Comparison of ENCODE assay signal across 8 cellular contexts in the genomic region with DNA sequence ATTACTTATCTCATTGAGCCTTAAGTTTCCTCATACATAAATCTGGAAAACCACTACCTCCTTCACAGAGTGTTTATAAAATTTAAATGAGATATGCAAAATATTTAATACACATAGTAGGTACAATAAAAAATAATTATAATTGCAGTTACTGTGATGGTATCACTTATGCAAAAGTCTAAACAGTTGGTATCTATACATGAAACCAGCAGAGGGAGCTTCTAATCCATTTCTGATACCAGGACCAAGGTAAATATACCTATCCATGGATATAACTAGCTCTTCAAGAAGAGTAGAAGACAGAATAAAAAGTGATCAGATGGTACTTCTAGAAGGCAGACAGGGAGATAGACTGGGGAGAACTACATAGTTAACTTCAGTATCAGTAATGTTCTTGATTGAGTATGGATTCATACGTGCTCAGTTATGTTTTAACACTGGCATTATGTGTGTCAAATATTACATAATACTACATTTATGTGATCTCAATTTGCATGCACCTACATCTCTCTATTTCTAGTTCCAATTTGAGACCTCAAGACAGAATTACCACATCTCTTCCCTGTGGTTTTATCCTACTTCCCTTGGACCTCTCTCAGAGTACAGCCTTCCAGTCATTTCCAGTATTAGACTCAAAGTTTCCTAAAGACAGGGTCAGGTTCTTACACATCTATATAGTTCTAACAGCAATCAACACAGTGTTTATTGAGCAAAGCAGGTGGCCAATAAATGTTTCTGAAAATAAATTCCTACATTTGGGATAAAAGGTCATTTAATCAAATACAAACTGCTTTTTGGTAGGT. TPM values are rescaled to one million over a fixed set of nuclear protein-coding genes. Genes with fewer than 3 reads are reported as not detected.
DNase-seq lines count a peak whose midpoint lies in the region; ATAC-seq, FAIRE-seq and TF ChIP-seq lines count a peak whose summit lies in the region.

No MANE protein-coding gene starts in this region.

- H3K4me3 Mint-ChIP-seq in naive thymus-derived CD4-positive, alpha-beta T cell, result no peak overlapping the region
- H3K4me3 Mint-ChIP-seq in stimulated activated memory B cell treated with anti-CD40 and anti-IgM and Interleukin-4, amounts not matched to agents 10 μg/mL and 1 μg/mL and 100 μg/mL, for 72 hours, result no peak overlapping the region

- H4K20me1 ChIP-seq in K562 (replicated peaks; ENCODE audit: control insufficient read depth, insufficient read depth, low read length), result no peaks in the 10 kb centered on the region

- CTCF ChIA-PET in K562 (lab: Yijun Ruan, JAX; ENCODE audit: low intra/inter-chr PET ratio), result interaction anchor here (0.6 to 3.2 kb wide), 8 partner anchors 109 to 232 kb away, joined by 3 to 19 read pairs (median 6); no protein-coding TSS in a partner anchor
- CTCF ChIA-PET in naive thymus-derived CD4-positive, alpha-beta T cell (lab: Charles Lee), result interaction anchor here (0.6 to 4.0 kb wide), 22 partner anchors 14 to 297 kb away, joined by 3 to 40 read pairs (median 3); a partner anchor contains a TSS

- no peak overlapping the region for H3K4me2 ChIP-seq in K562 (ENCODE audit: insufficient read depth, low read length)

- TF ChIP-seq CTCF in cardiac muscle cell (IDR thresholded peaks at IDR 0.05; ENCODE audit: low read depth, low read length), result peak; percentile 40
- peak; percentile 24 to 70 (median 31); a peak in 3 of 6 replicates for TF ChIP-seq CTCF in K562 (IDR thresholded peaks at IDR 0.05 in 2 of 3, conservative IDR thresholded peaks at IDR 0.05 in 1 of 3; ENCODE audit: insufficient read depth in 2 of 3, low read depth in 1 of 3, low read length in 3 of 3)

- H3K79me2 ChIP-seq in K562 (ENCODE audit: control insufficient read depth, insufficient read depth, low read length), result no peaks in the 10 kb centered on the region

- H3K9me3 Mint-ChIP-seq in naive thymus-derived CD4-positive, alpha-beta T cell, result no peaks in the 10 kb centered on the region
- no peaks in the 10 kb centered on the region for H3K9me3 Mint-ChIP-seq in stimulated activated memory B cell treated with anti-CD40 and anti-IgM and Interleukin-4, amounts not matched to agents 10 μg/mL and 1 μg/mL and 100 μg/mL, for 72 hours

- H3K9me3 ChIP-seq in cardiac muscle cell (ENCODE audit: low read depth), result no peaks in the 10 kb centered on the region
- no peaks in the 10 kb centered on the region for H3K9me3 ChIP-seq in K562 (replicated peaks; ENCODE audit: control insufficient read depth, insufficient read depth, low read depth, low read length)
- H3K9me3 ChIP-seq in naive thymus-derived CD4-positive, alpha-beta T cell (ENCODE audit: control insufficient read depth in 2 of 3, low read length in 3 of 3), result no peaks in the 10 kb centered on the region
- no peaks in the 10 kb centered on the region for H3K9me3 ChIP-seq in aorta (ENCODE audit: control insufficient read depth, low read length)

- 100% methylated on average over 1 of the region's 1 CpG for WGBS in K562 (ENCODE audit: insufficient coverage, low coverage, missing lambda C conversion rate)
- 88 to 90% methylated on average over 1 of the region's 1 CpG for WGBS in aorta, 2 donors

- no peak for TF ChIP-seq POLR2A in K562 (conservative IDR thresholded peaks at IDR 0.05)

- no TSS peak for BruUV-seq in K562 (replicated peaks; lab: Mats Ljungman, UMichigan)

- H3K4me1 Mint-ChIP-seq in naive thymus-derived CD4-positive, alpha-beta T cell, result peaks cover 0 to 8% (median 0%) of the 10 kb centered on the region in 7 donors
- no peaks in the 10 kb centered on the region for H3K4me1 Mint-ChIP-seq in stimulated activated memory B cell treated with anti-CD40 and anti-IgM and Interleukin-4, amounts not matched to agents 10 μg/mL and 1 μg/mL and 100 μg/mL, for 72 hours

- no peaks in the 10 kb centered on the region for H3K27me3 ChIP-seq in cardiac muscle cell
- H3K27me3 ChIP-seq in K562 (ENCODE audit: control insufficient read depth in 2 of 2, insufficient read depth in 2 of 2, low read length in 2 of 2), result no peaks in the 10 kb centered on the region
- H3K27me3 ChIP-seq in naive thymus-derived CD4-positive, alpha-beta T cell (ENCODE audit: control insufficient read depth in 2 of 2, insufficient read depth in 2 of 2, low read length in 2 of 2), result no peaks in the 10 kb centered on the region
- no peaks in the 10 kb centered on the region for H3K27me3 ChIP-seq in aorta (ENCODE audit: control insufficient read depth in 1 of 2, insufficient read depth in 2 of 2, low read length in 1 of 2)

- H3K9ac ChIP-seq in K562 (ENCODE audit: insufficient read depth in 1 of 2, low read depth in 2 of 2, low read length in 2 of 2), result no peak overlapping the region

- in situ Hi-C loops in K562 (cut with MboI), result loop anchor here (10.0 to 25.0 kb wide), 2 partner anchors 197 to 656 kb away; a partner anchor contains a TSS

- peaks cover 11% of the 10 kb centered on the region for H3K36me3 ChIP-seq in cardiac muscle cell
- peaks cover 12% of the 10 kb centered on the region; the same call in 2 of the 3 replicates for H3K36me3 ChIP-seq in K562 (ENCODE audit: control insufficient read depth, insufficient read depth, low read length)
- peaks cover 0 to 4% (median 0%) of the 10 kb centered on the region in 3 experiments for H3K36me3 ChIP-seq in naive thymus-derived CD4-positive, alpha-beta T cell (ENCODE audit: control insufficient read depth in 2 of 3, insufficient read depth in 3 of 3, low read length in 3 of 3)
- peaks cover 5 to 8% of the 10 kb centered on the region in 2 donors for H3K36me3 ChIP-seq in aorta (ENCODE audit: control insufficient read depth in 1 of 2, insufficient read depth in 2 of 2, low read length in 1 of 2)

- ATAC-seq in left ventricle myocardium superior (no peak), K562 (peak; percentile 75; the same call in 2 of the 3 replicates), aorta (ENCODE audit: low FRiP score) (no peak), GM21447 (IDR thresholded peaks at IDR 0.05; ENCODE audit: unreplicated experiment) (no peak)
- peak; percentile 73 for ATAC-seq in naive thymus-derived CD4-positive, alpha-beta T cell
- no peak for ATAC-seq in stimulated activated memory B cell treated with anti-CD40 and anti-IgM and Interleukin-4, amounts not matched to agents 10 μg/mL and 1 μg/mL and 100 μg/mL, for 72 hours

- H3K4me3 ChIP-seq in cardiac muscle cell, result no peak overlapping the region
- no peak overlapping the region for H3K4me3 ChIP-seq in K562
- no peak overlapping the region for H3K4me3 ChIP-seq in naive thymus-derived CD4-positive, alpha-beta T cell (ENCODE audit: low read length)
- H3K4me3 ChIP-seq in aorta (ENCODE audit: low read length in 2 of 2), result no peak overlapping the region

- H3K36me3 Mint-ChIP-seq in naive thymus-derived CD4-positive, alpha-beta T cell, result peaks cover 0 to 7% (median 4%) of the 10 kb centered on the region in 5 donors
- peaks cover 27% of the 10 kb centered on the region for H3K36me3 Mint-ChIP-seq in stimulated activated memory B cell treated with anti-CD40 and anti-IgM and Interleukin-4, amounts not matched to agents 10 μg/mL and 1 μg/mL and 100 μg/mL, for 72 hours

- H3K27me3 Mint-ChIP-seq in naive thymus-derived CD4-positive, alpha-beta T cell, result no peaks in the 10 kb centered on the region
- H3K27me3 Mint-ChIP-seq in stimulated activated memory B cell treated with anti-CD40 and anti-IgM and Interleukin-4, amounts not matched to agents 10 μg/mL and 1 μg/mL and 100 μg/mL, for 72 hours, result no peaks in the 10 kb centered on the region

- no peaks in the 10 kb centered on the region for H3K4me1 ChIP-seq in cardiac muscle cell (ENCODE audit: low read depth)
- no peaks in the 10 kb centered on the region for H3K4me1 ChIP-seq in K562 (replicated peaks in 1 of 2; ENCODE audit: control insufficient read depth in 2 of 2, insufficient read depth in 2 of 2, low read length in 2 of 2)
- H3K4me1 ChIP-seq in naive thymus-derived CD4-positive, alpha-beta T cell (ENCODE audit: control insufficient read depth in 2 of 2, insufficient read depth in 2 of 2, low read length in 2 of 2), result no peaks in the 10 kb centered on the region
- H3K4me1 ChIP-seq in aorta (ENCODE audit: control insufficient read depth in 1 of 2, insufficient read depth in 2 of 2, low read length in 2 of 2), result no peaks in the 10 kb centered on the region

- DNase-seq in cardiac muscle cell (ENCODE audit: low read depth in 1 of 2, low spot score in 1 of 2) (peak; percentile 20 to 27), left ventricle myocardium superior (no peak), NAMALWA (ENCODE audit: low spot score) (peak; percentile 61), K562 (ENCODE audit: extremely low read depth in 1 of 4, low spot score in 3 of 4) (peak in 1 of 4 experiments; percentile 31), aorta (no peak)
- DNase-seq in naive thymus-derived CD4-positive, alpha-beta T cell, result peak in 6 of 9 donors; percentile 30 to 60 (median 44)

- peak overlapping the region in 2 of 9 donors; percentile 2 to 13 for H3K27ac Mint-ChIP-seq in naive thymus-derived CD4-positive, alpha-beta T cell
- no peak overlapping the region for H3K27ac Mint-ChIP-seq in stimulated activated memory B cell treated with anti-CD40 and anti-IgM and Interleukin-4, amounts not matched to agents 10 μg/mL and 1 μg/mL and 100 μg/mL, for 72 hours

- peak; percentile 6 for FAIRE-seq in K562 (lab: Jason Lieb, UNC)

- H2AFZ ChIP-seq in K562 (ENCODE audit: low read depth, low read length), result no peak overlapping the region

- POLR2A ChIA-PET in K562 (lab: Yijun Ruan, JAX), result interaction anchor here (0.5 to 1.9 kb wide), 3 partner anchors 13 to 1382 kb away, joined by 3 to 5 read pairs (median 3); a partner anchor contains a TSS
- POLR2A ChIA-PET in naive thymus-derived CD4-positive, alpha-beta T cell (lab: Charles Lee), result interaction anchor here (0.6 to 1.7 kb wide), 7 partner anchors 14 to 195 kb away, joined by 3 to 6 read pairs (median 4); a partner anchor contains a TSS

- H3K9me1 ChIP-seq in K562 (ENCODE audit: control insufficient read depth, insufficient read depth, low read length), result no peaks in the 10 kb centered on the region

- no peak for TF ChIP-seq EP300 in K562 (IDR thresholded peaks at IDR 0.05; ENCODE audit: low read length)

- intact Hi-C loops in left ventricle myocardium superior (cut with micrococcal nuclease) (loop anchor here (10.0 kb wide), 1 partner anchor 194 kb away; no protein-coding TSS in a partner anchor), K562 (cut with micrococcal nuclease) (loop anchor here (1.0 to 10.0 kb wide), 3 partner anchors 111 to 224 kb away; no protein-coding TSS in a partner anchor), aorta (cut with DNase I) (no loop called here)
- intact Hi-C loops in naive thymus-derived CD4-positive, alpha-beta T cell (cut with micrococcal nuclease), result loop anchor here (1.0 to 5.0 kb wide), 8 partner anchors 92 to 425 kb away; a partner anchor contains a TSS

- TF ChIP-seq RAD21 in K562 (CRISPR knock-in tag; conservative IDR thresholded peaks at IDR 0.05 in 1 of 2, IDR thresholded peaks at IDR 0.05 in 1 of 2), result peak; percentile 69 to 79

- H3K27ac ChIP-seq in cardiac muscle cell, result no peak overlapping the region
- H3K27ac ChIP-seq in K562 (ENCODE audit: extremely low read depth, low read depth, low read length), result no peak overlapping the region
- H3K27ac ChIP-seq in naive thymus-derived CD4-positive, alpha-beta T cell (ENCODE audit: low read depth, low read length), result no peak overlapping the region
- H3K27ac ChIP-seq in aorta (ENCODE audit: low read depth in 1 of 2, low read length in 2 of 2), result no peak overlapping the region

RNA-seq across cellular contexts. Expression of a gene that starts 13.7 kb away (rescaled TPM):
- 110 and 117 TPM in 2 replicates for total RNA-seq in cardiac muscle cell
- polyA plus RNA-seq in cardiac muscle cell, result 151 and 152 TPM in 2 replicates
- total RNA-seq in left ventricle myocardium superior, result 63.3 TPM
- total RNA-seq in K562 (2011; cell fraction: chromatin; rRNA removed; ENCODE audit: low replicate concordance), result 26.5 and 34.7 TPM in 2 replicates
- 17.3 and 20.5 TPM in 2 replicates for total RNA-seq in K562 (2011; cell fraction: nucleolus; rRNA removed)
- total RNA-seq in K562 (2011; cell fraction: nucleoplasm; rRNA removed), result 22.3 and 32.9 TPM in 2 replicates
- 60.0 and 78.1 TPM in 2 replicates for total RNA-seq in K562 (2014; rRNA removed)
- 51.8 and 53.1 TPM in 2 replicates for total RNA-seq in K562 (2014; rRNA removed; fragmentation: Illumina TruSeq; extraction: Trizol)
- total RNA-seq in K562 (2015; rRNA removed; fragmentation: Illumina TruSeq; extraction: Trizol), result 67.8 and 71.0 TPM in 2 replicates
- 43.5 and 46.7 TPM in 2 replicates for total RNA-seq in K562 (2021)
- 124 and 141 TPM in 2 replicates for polyA plus RNA-seq in K562 (2011; rRNA removed)
- 204 and 229 TPM in 2 replicates for polyA plus RNA-seq in K562 (2011; cell fraction: cytosol; rRNA removed)
- polyA plus RNA-seq in K562 (2011; cell fraction: nucleus; rRNA removed), result 54.0 and 64.0 TPM in 2 replicates
- polyA plus RNA-seq in K562 (2012), result 47.6 and 122 TPM in 2 replicates
- 138 and 169 TPM in 2 replicates for polyA plus RNA-seq in K562 (2014; fragmentation: Illumina TruSeq; extraction: Trizol)
- 10 to 100 TPM; 24.6 to 30.0 TPM for polyA plus RNA-seq in K562 (2014; fragmentation: Nextera tagmentation; extraction: Ambion mirVana)
- polyA plus RNA-seq in K562 (2014; rRNA removed), result 71.5 and 79.6 TPM in 2 replicates
- 73.2 and 73.6 TPM in 2 replicates for polyA minus RNA-seq in K562 (2011; rRNA and poly(A)+ RNA removed)
- polyA minus RNA-seq in K562 (2011; cell fraction: cytosol; rRNA and poly(A)+ RNA removed), result 57.9 and 64.6 TPM in 2 replicates
- 10.6 and 21.5 TPM in 2 replicates for polyA minus RNA-seq in K562 (2011; cell fraction: nucleus; rRNA and poly(A)+ RNA removed)
- total RNA-seq in naive thymus-derived CD4-positive, alpha-beta T cell, result 10 to 100 TPM; 16.8 to 46.3 (median 36.3) TPM
- 10 to 100 TPM; 40.8 to 61.4 TPM for polyA plus RNA-seq in naive thymus-derived CD4-positive, alpha-beta T cell
- 10 to 100 TPM; 37.2 to 40.3 TPM for total RNA-seq in aorta
- polyA plus RNA-seq in aorta, result 10 to 100 TPM; 46.0 to 53.2 TPM

RNA-seq across cellular contexts. Expression of a gene that starts 48.1 kb away (rescaled TPM):
- total RNA-seq in cardiac muscle cell (6.3 and 13.1 TPM in 2 replicates), left ventricle myocardium superior (18.5 TPM), K562 (2014; rRNA removed) (5.5 and 6.2 TPM in 2 replicates), K562 (2014; rRNA removed; fragmentation: Illumina TruSeq; extraction: Trizol) (12.6 and 15.1 TPM in 2 replicates), K562 (2015; rRNA removed; fragmentation: Illumina TruSeq; extraction: Trizol) (10.8 and 12.0 TPM in 2 replicates), K562 (2021) (7.2 and 8.4 TPM in 2 replicates), aorta (10 to 100 TPM; 22.4 to 25.2 TPM)
- polyA plus RNA-seq in cardiac muscle cell (9.4 and 18.6 TPM in 2 replicates), K562 (2011; rRNA removed) (7.8 and 11.9 TPM in 2 replicates), K562 (2014; fragmentation: Illumina TruSeq; extraction: Trizol) (8.7 and 9.6 TPM in 2 replicates), K562 (2014; fragmentation: Nextera tagmentation; extraction: Ambion mirVana) (1 to 10 TPM; 6.3 to 7.4 TPM), K562 (2014; rRNA removed) (4.7 and 8.0 TPM in 2 replicates), aorta (10 to 100 TPM; 11.4 to 18.7 TPM)
- 7.7 and 12.6 TPM in 2 replicates for total RNA-seq in K562 (2011; cell fraction: chromatin; rRNA removed; ENCODE audit: low replicate concordance)
- total RNA-seq in K562 (2011; cell fraction: nucleolus; rRNA removed), result 4.0 and 7.6 TPM in 2 replicates
- total RNA-seq in K562 (2011; cell fraction: nucleoplasm; rRNA removed), result 9.5 and 15.5 TPM in 2 replicates
- 3.6 and 5.7 TPM in 2 replicates for polyA plus RNA-seq in K562 (2011; cell fraction: cytosol; rRNA removed)
- polyA plus RNA-seq in K562 (2011; cell fraction: nucleus; rRNA removed), result 3.3 and 3.7 TPM in 2 replicates
- polyA plus RNA-seq in K562 (2012), result 7.3 and 10.7 TPM in 2 replicates
- 14.2 and 15.7 TPM in 2 replicates for polyA minus RNA-seq in K562 (2011; rRNA and poly(A)+ RNA removed)
- 2.7 and 3.8 TPM in 2 replicates for polyA minus RNA-seq in K562 (2011; cell fraction: cytosol; rRNA and poly(A)+ RNA removed)
- 3.5 and 8.9 TPM in 2 replicates for polyA minus RNA-seq in K562 (2011; cell fraction: nucleus; rRNA and poly(A)+ RNA removed)
- total RNA-seq in naive thymus-derived CD4-positive, alpha-beta T cell, result 10 to 100 TPM in 1 of 5 experiments, 1 to 10 TPM in 4; 3.6 to 19.8 (median 5.8) TPM
- polyA plus RNA-seq in naive thymus-derived CD4-positive, alpha-beta T cell, result 1 to 10 TPM; 3.8 to 4.2 TPM

RNA-seq across cellular contexts. Expression of a gene that starts 59.2 kb away (rescaled TPM):
- total RNA-seq in cardiac muscle cell (3.6 and 4.9 TPM in 2 replicates), left ventricle myocardium superior (10.3 TPM), K562 (2014; rRNA removed) (2.7 and 6.3 TPM in 2 replicates), K562 (2014; rRNA removed; fragmentation: Illumina TruSeq; extraction: Trizol) (1.9 and 3.2 TPM in 2 replicates), K562 (2015; rRNA removed; fragmentation: Illumina TruSeq; extraction: Trizol) (4.4 and 5.2 TPM in 2 replicates), K562 (2021) (4.7 and 6.3 TPM in 2 replicates), aorta (1 to 10 TPM; 1.8 to 6.6 TPM)
- polyA plus RNA-seq in cardiac muscle cell (4.0 and 6.1 TPM in 2 replicates), K562 (2011; rRNA removed) (3.4 and 3.6 TPM in 2 replicates), K562 (2014; fragmentation: Illumina TruSeq; extraction: Trizol) (1.6 TPM in 2 replicates), K562 (2014; fragmentation: Nextera tagmentation; extraction: Ambion mirVana) (1 to 10 TPM; 4.1 to 5.2 TPM), K562 (2014; rRNA removed) (1.1 and 1.9 TPM in 2 replicates), aorta (under 1 TPM in 1 of 2 donors, not detected in 1; 0.95 TPM)
- total RNA-seq in K562 (2011; cell fraction: chromatin; rRNA removed; ENCODE audit: low replicate concordance), result 3.2 and 9.1 TPM in 2 replicates
- total RNA-seq in K562 (2011; cell fraction: nucleolus; rRNA removed), result 2.3 and 2.5 TPM in 2 replicates
- total RNA-seq in K562 (2011; cell fraction: nucleoplasm; rRNA removed), result 4.2 and 6.8 TPM in 2 replicates
- 0.70 and 1.7 TPM in 2 replicates for polyA plus RNA-seq in K562 (2011; cell fraction: cytosol; rRNA removed)
- 1.4 and 1.7 TPM in 2 replicates for polyA plus RNA-seq in K562 (2011; cell fraction: nucleus; rRNA removed)
- 2.4 and 4.3 TPM in 2 replicates for polyA plus RNA-seq in K562 (2012)
- polyA minus RNA-seq in K562 (2011; rRNA and poly(A)+ RNA removed), result 0.81 and 1.2 TPM in 2 replicates
- not detected in 2 replicates for polyA minus RNA-seq in K562 (2011; cell fraction: cytosol; rRNA and poly(A)+ RNA removed)
- 2.6 and 5.1 TPM in 2 replicates for polyA minus RNA-seq in K562 (2011; cell fraction: nucleus; rRNA and poly(A)+ RNA removed)
- total RNA-seq in naive thymus-derived CD4-positive, alpha-beta T cell, result 1 to 10 TPM in 1 of 5 experiments, under 1 TPM in 1, not detected in 3; 0.75 to 2.2 TPM
- under 1 TPM; 0.21 to 0.41 TPM for polyA plus RNA-seq in naive thymus-derived CD4-positive, alpha-beta T cell

Comparison
In these comparisons a context has a peak if more than half of its experiments do, and no peak if none do; other contexts are left out.
1. DNase-seq: peak in cardiac muscle cell (2 of 2), NAMALWA (single experiment) and naive thymus-derived CD4-positive, alpha-beta T cell (6 of 9); none in left ventricle myocardium superior (single experiment) and aorta (0 of 2).
2. ATAC-seq: peak in K562 (single experiment) and naive thymus-derived CD4-positive, alpha-beta T cell (single experiment); none in left ventricle myocardium superior (single experiment), aorta (single experiment), stimulated activated memory B cell treated with anti-CD40 and anti-IgM and Interleukin-4, amounts not matched to agents 10 μg/mL and 1 μg/mL and 100 μg/mL, for 72 hours (single experiment) and GM21447 (single experiment).
3. intact Hi-C loops: an anchor here in left ventricle myocardium superior (10.0 kb wide), K562 (1.0 to 10.0 kb wide) and naive thymus-derived CD4-positive, alpha-beta T cell (1.0 to 5.0 kb wide); none called in aorta.